Comparison of ENCODE assay signal across 8 cellular contexts in the genomic region with DNA sequence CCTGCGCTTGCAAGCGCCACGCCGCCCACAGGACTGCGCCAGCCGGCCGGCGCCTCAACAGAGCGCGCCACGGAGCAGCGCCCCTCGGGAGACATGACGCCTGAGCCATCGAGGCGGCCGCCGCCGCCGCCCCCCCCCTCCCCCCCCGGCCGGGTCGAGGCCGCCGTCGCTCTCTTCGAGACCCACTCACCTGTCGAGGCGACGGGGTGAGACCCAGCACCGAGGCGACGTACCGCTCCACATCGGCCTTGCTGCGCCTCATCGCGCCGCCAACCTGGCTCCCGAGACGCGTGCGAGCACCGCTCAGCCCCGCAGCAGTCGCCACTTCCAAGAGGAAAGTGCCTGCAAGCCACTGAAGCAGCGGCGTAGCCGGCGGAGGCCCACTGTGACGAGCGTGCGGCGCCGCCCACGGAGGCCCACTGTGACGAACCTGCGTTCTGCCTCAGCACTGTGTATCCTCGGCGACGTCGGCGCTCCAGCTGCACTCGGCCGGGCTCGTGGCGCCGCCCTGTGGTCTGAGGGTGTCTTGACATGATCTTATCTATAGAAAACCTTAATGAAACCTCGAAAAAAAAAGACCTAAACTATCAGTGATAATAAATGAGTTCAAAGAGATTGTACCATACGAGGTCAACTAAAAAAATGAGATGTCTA. TPM values are rescaled to one million over a fixed set of nuclear protein-coding genes. Genes with fewer than 3 reads are reported as not detected.
A peak's percentile ranks its signal among the peaks of the same experiment; 100 is the strongest.
DNase-seq lines count a peak whose midpoint lies in the region; ATAC-seq and TF ChIP-seq lines count a peak whose summit lies in the region.
"Not testable (repeated sequence)": the region's sequence is repeated elsewhere in the genome, so short reads cannot be mapped to it uniquely, and the experiment has no call there.

TSS of gene RGPD6 (minus strand) at position 460 of the 654 bp plus-strand sequence. CDS start at position 262, 198 bp downstream.

- not testable (repeated sequence) for H3K36me3 Mint-ChIP-seq in activated CD4-positive, alpha-beta T cell treated with anti-CD3 and anti-CD28 coated beads for 36 hours (ENCODE audit: low read depth); effector memory CD8-positive, alpha-beta T cell (ENCODE audit: insufficient read depth)

- peak; percentile 98 for ATAC-seq in GM19395 (IDR thresholded peaks at IDR 0.05; ENCODE audit: unreplicated experiment)
- peak; percentile 99 for ATAC-seq in HG02642 (IDR thresholded peaks at IDR 0.05; ENCODE audit: poor library complexity, unreplicated experiment)
- peak; percentile 98 for ATAC-seq in HG03442 (IDR thresholded peaks at IDR 0.05; ENCODE audit: unreplicated experiment)
- ATAC-seq in activated CD4-positive, alpha-beta T cell treated with anti-CD3 and anti-CD28 coated beads for 36 hours, result peak; percentile 100
- ATAC-seq in effector memory CD8-positive, alpha-beta T cell (replicated peaks), result peak; percentile 99
- peak; percentile 99 for ATAC-seq in left lobe of liver
- ATAC-seq in sciatic nerve, result peak; percentile 100

- TF ChIP-seq CTCF in BJ (IDR thresholded peaks at IDR 0.05; ENCODE audit: insufficient read depth, low read depth, low read length), result not testable (repeated sequence)

- POLR2A ChIA-PET in BJ (lab: Charles Lee); activated CD4-positive, alpha-beta T cell treated with anti-CD3 and anti-CD28 coated beads for 36 hours (lab: Charles Lee): not testable (repeated sequence)

- CTCF ChIA-PET in BJ (lab: Yijun Ruan, JAX); activated CD4-positive, alpha-beta T cell treated with anti-CD3 and anti-CD28 coated beads for 36 hours (lab: Charles Lee): not testable (repeated sequence)

- H3K36me3 ChIP-seq in BJ (ENCODE audit: control insufficient read depth, insufficient read depth, low read length), result not testable (repeated sequence)

- H3K27me3 ChIP-seq in BJ (ENCODE audit: control insufficient read depth, insufficient read depth, low read length), result not testable (repeated sequence)

- H3K4me3 ChIP-seq in BJ (ENCODE audit: low read depth, low read length), result peak within 1 kb of the TSS; percentile 18; the same call in 1 of the 2 replicates

- H3K4me3 Mint-ChIP-seq in activated CD4-positive, alpha-beta T cell treated with anti-CD3 and anti-CD28 coated beads for 36 hours; effector memory CD8-positive, alpha-beta T cell: not testable (repeated sequence)

- DNase-seq in BJ (ENCODE audit: low read depth); activated CD4-positive, alpha-beta T cell treated with anti-CD3 and anti-CD28 coated beads for 36 hours; effector memory CD8-positive, alpha-beta T cell; left lobe of liver (ENCODE audit: low spot score); sciatic nerve (ENCODE audit: low spot score): not testable (repeated sequence)

- intact Hi-C loops in activated CD4-positive, alpha-beta T cell treated with anti-CD3 and anti-CD28 coated beads for 36 hours (cut with DNase I, micrococcal nuclease); sciatic nerve (cut with DNase I): not testable (repeated sequence)

- H3K4me1 Mint-ChIP-seq in activated CD4-positive, alpha-beta T cell treated with anti-CD3 and anti-CD28 coated beads for 36 hours; effector memory CD8-positive, alpha-beta T cell (ENCODE audit: low read depth in 2 of 2): not testable (repeated sequence)

- H3K27ac Mint-ChIP-seq in activated CD4-positive, alpha-beta T cell treated with anti-CD3 and anti-CD28 coated beads for 36 hours; effector memory CD8-positive, alpha-beta T cell: not testable (repeated sequence)

- not testable (repeated sequence) for H3K27me3 Mint-ChIP-seq in activated CD4-positive, alpha-beta T cell treated with anti-CD3 and anti-CD28 coated beads for 36 hours; effector memory CD8-positive, alpha-beta T cell

- not testable (repeated sequence) for H3K9me3 Mint-ChIP-seq in activated CD4-positive, alpha-beta T cell treated with anti-CD3 and anti-CD28 coated beads for 36 hours (ENCODE audit: low read depth); effector memory CD8-positive, alpha-beta T cell

RNA-seq across cellular contexts. Expression of gene RGPD6, which starts in this region (rescaled TPM):
- polyA plus RNA-seq in BJ (2011; rRNA removed), result 4.1 and 12.6 TPM in 2 replicates
- 13.5 and 17.1 TPM in 2 replicates for polyA minus RNA-seq in BJ (2011; rRNA and poly(A)+ RNA removed)
- 10 to 100 TPM; 12.0 to 17.1 TPM for total RNA-seq in activated CD4-positive, alpha-beta T cell treated with anti-CD3 and anti-CD28 coated beads for 36 hours
- total RNA-seq in left lobe of liver (2.7 TPM), sciatic nerve (34.8 TPM)
